ENCODE assay signal across 8 cellular contexts in the genomic region with DNA sequence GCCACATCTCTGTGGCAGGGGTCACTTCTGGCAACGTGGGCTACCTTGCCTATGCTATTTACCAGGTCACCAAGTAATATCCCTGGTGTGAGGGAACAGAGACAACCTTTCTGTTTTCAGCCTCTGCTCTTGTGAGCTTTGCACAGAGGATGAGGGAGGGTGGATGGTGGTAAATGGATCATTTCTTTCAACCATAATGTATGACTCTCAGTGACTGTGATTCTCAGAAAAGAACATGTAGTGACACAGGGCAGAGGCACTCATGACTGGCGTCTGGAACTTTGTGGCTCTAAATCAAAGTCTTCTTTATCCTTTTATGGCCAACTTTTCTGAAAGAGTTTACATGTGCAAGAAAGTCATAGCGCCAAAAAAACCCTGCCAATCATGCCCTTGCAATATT.
"Had no signal": no experiment of that assay in that cellular context is flagged by ENCODE, and none has a peak within 500 bp of the region (broad histone marks: within the 10 kb centered on the region; RNA-seq: fewer than 3 reads in every experiment).

No MANE protein-coding gene starts in this region.

- H3K9me3 ChIP-seq: HAP-1 had no signal

- ATAC-seq: HCT116, HepG2 had no signal

- H3K4me1 ChIP-seq: HAP-1 had no signal

- H3K36me3 Mint-ChIP-seq: IgD-negative memory B cell had no signal

- H3K9ac ChIP-seq: GM23248 had no signal

- H3K4me3 ChIP-seq: HAP-1 had no signal

- H3K27ac Mint-ChIP-seq: HFFc6, IgD-negative memory B cell had no signal

- H3K27ac ChIP-seq: GM23248, HL-60 had no signal

- H2AFZ ChIP-seq: GM23248 had no signal

- H3K9me3 Mint-ChIP-seq: HFFc6 had no signal

- H3K4me1 Mint-ChIP-seq: IgD-negative memory B cell had no signal

- DNase-seq: GOT3, HFFc6 had no signal

- H3K4me3 Mint-ChIP-seq: HFFc6, IgD-negative memory B cell had no signal
